28 cellular contexts compared by ENCODE assay signal in genomic region chr4:166546009-166546408, GRCh38.
"Had no signal": no experiment of that assay in that cellular context is flagged by ENCODE, and none has a peak within 500 bp of the region (broad histone marks: within the 10 kb centered on the region; RNA-seq: fewer than 3 reads in every experiment).

No MANE protein-coding gene starts in this region.

- H3K27me3 Mint-ChIP-seq: progenitor cell of endocrine pancreas; stimulated activated naive CD8-positive, alpha-beta T cell treated with anti-CD3 and anti-CD28 coated beads, Interleukin-15, amount 100 ng/mL, for 72 hours; type B pancreatic cell had no signal

- H3K4me1 Mint-ChIP-seq: natural killer cell; nephron; neural progenitor cell; stimulated activated effector memory CD8-positive, alpha-beta T cell treated with anti-CD3 and anti-CD28 coated beads, Interleukin-12 subunit alpha, Interleukin-12 subunit beta, amount 100 ng/mL, for 72 hours; stimulated activated naive CD8-positive, alpha-beta T cell treated with anti-CD3 and anti-CD28 coated beads, Interleukin-15, amount 100 ng/mL, for 72 hours had no signal

- H3K4me2 ChIP-seq: neural progenitor cell had no signal

- DNase-seq: natural killer cell; occipital lobe; ovary; right cardiac atrium; right lobe of liver; sigmoid colon; small intestine; stimulated activated CD4-positive, alpha-beta T cell treated with anti-CD3 and anti-CD28 coated beads, Interleukin-15, amount 100 ng/mL, for 24 hours; stimulated activated CD4-positive, alpha-beta T cell treated with anti-CD3 and anti-CD28 coated beads, Interleukin-2, amount 100 ng/mL, for 24 hours; stimulated activated CD4-positive, alpha-beta T cell treated with anti-CD3 and anti-CD28 coated beads, Interleukin-2, amount 100 ng/mL, for 48 hours; stimulated activated CD4-positive, alpha-beta T cell treated with anti-CD3 and anti-CD28 coated beads, Interleukin-4, amount 100 ng/mL, for 24 hours; stimulated activated naive CD4-positive, alpha-beta T cell; stimulated activated naive CD8-positive, alpha-beta T cell treated with anti-CD3 and anti-CD28 coated beads, Interleukin-15, amount 100 ng/mL, for 72 hours; stimulated activated naive CD8-positive, alpha-beta T cell treated with anti-CD3 and anti-CD28 coated beads, Interleukin-15, Interleukin-2, amounts not matched to agents 100 U/mL and 50 U/mL, for 24 hours; substantia nigra; testis; tibial artery; transverse colon; upper lobe of right lung; uterus had no signal

- H3K9me3 Mint-ChIP-seq: nephron, neural progenitor cell, type B pancreatic cell had no signal

- H3K79me2 ChIP-seq: parathyroid adenoma had no signal

- H3K36me3 ChIP-seq: neural progenitor cell, ovary, right lobe of liver, sigmoid colon, suprapubic skin, tibial artery, transverse colon, upper lobe of right lung, uterus had no signal

- ATAC-seq: psoas muscle; right cardiac atrium; stimulated activated effector memory CD8-positive, alpha-beta T cell treated with anti-CD3 and anti-CD28 coated beads, Interleukin-12 subunit alpha, Interleukin-12 subunit beta, amount 100 ng/mL, for 72 hours; stimulated activated naive CD8-positive, alpha-beta T cell treated with anti-CD3 and anti-CD28 coated beads, Interleukin-15, amount 100 ng/mL, for 72 hours; stimulated activated naive CD8-positive, alpha-beta T cell treated with anti-CD3 and anti-CD28 coated beads, Interleukin-15, Interleukin-2, amounts not matched to agents 100 U/mL and 50 U/mL, for 24 hours; upper lobe of right lung had no signal

- H3K36me3 Mint-ChIP-seq: natural killer cell; neural progenitor cell; stimulated activated effector memory CD8-positive, alpha-beta T cell treated with anti-CD3 and anti-CD28 coated beads, Interleukin-12 subunit alpha, Interleukin-12 subunit beta, amount 100 ng/mL, for 72 hours; type B pancreatic cell had no signal

- H3K4me1 ChIP-seq: neural progenitor cell, parathyroid adenoma, psoas muscle, right lobe of liver, sigmoid colon, suprapubic skin, testis, tibial artery, transverse colon, upper lobe of right lung, uterus had no signal

- H3K9ac ChIP-seq: neural progenitor cell, parathyroid adenoma had no signal

- H3K27ac ChIP-seq: neural progenitor cell, ovary, parathyroid adenoma, psoas muscle, right lobe of liver, sigmoid colon, suprapubic skin, testis, tibial artery, transverse colon, upper lobe of right lung, uterus had no signal

- H2AFZ ChIP-seq: neural progenitor cell, parathyroid adenoma had no signal

- H3K4me3 Mint-ChIP-seq: natural killer cell; nephron; neural progenitor cell; stimulated activated effector memory CD8-positive, alpha-beta T cell treated with anti-CD3 and anti-CD28 coated beads, Interleukin-12 subunit alpha, Interleukin-12 subunit beta, amount 100 ng/mL, for 72 hours; stimulated activated naive CD8-positive, alpha-beta T cell treated with anti-CD3 and anti-CD28 coated beads, Interleukin-15, amount 100 ng/mL, for 72 hours; type B pancreatic cell had no signal

- H3K9me3 ChIP-seq: ovary, psoas muscle, right lobe of liver, sigmoid colon, suprapubic skin, testis, tibial artery, transverse colon, upper lobe of right lung, uterus had no signal

- H3K27me3 ChIP-seq: neural progenitor cell, ovary, right lobe of liver, sigmoid colon, suprapubic skin, testis, tibial artery, transverse colon, upper lobe of right lung, uterus had no signal

- H3K4me3 ChIP-seq: neural progenitor cell, ovary, psoas muscle, right lobe of liver, sigmoid colon, suprapubic skin, testis, tibial artery, transverse colon, upper lobe of right lung, uterus had no signal

- FAIRE-seq: small intestine had no signal

- H3K27ac Mint-ChIP-seq: natural killer cell; nephron; neural progenitor cell; progenitor cell of endocrine pancreas; stimulated activated effector memory CD8-positive, alpha-beta T cell treated with anti-CD3 and anti-CD28 coated beads, Interleukin-12 subunit alpha, Interleukin-12 subunit beta, amount 100 ng/mL, for 72 hours; stimulated activated naive CD8-positive, alpha-beta T cell treated with anti-CD3 and anti-CD28 coated beads, Interleukin-15, amount 100 ng/mL, for 72 hours; type B pancreatic cell had no signal
